22 cellular contexts compared by ENCODE assay signal in the genomic region with DNA sequence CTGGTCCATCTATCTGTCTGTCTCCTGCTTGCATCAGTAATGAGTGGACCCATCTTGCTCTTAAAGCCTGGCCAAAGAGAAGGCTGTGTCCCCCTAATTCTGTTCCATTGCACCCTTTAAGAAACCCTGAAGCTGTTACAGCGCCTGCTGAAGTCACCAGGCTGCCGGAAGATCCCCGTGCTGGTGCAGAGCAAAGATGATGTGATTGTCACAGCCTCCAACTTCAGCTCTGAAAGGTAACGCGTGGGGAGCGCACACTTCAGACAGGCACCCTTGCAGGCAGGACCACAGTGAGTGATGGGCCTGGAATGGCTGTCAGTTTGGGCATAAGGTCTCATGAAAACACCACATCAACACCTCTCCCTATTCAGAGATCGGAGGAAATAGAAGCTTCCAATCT. TPM values are rescaled to one million over a fixed set of nuclear protein-coding genes. Genes with fewer than 3 reads are reported as not detected.
A peak's percentile ranks its signal among the peaks of the same experiment; 100 is the strongest.
DNase-seq lines count a peak whose midpoint lies in the region; ATAC-seq and TF ChIP-seq lines count a peak whose summit lies in the region.
"Had no signal": no experiment of that assay in that cellular context is flagged by ENCODE, and none has a peak within 500 bp of the region (broad histone marks: within the 10 kb centered on the region; RNA-seq: fewer than 3 reads in every experiment).

No MANE protein-coding gene starts in this region.

- H3K4me2 ChIP-seq in neural progenitor cell = no peak overlapping the region
- H3K4me2 ChIP-seq: BLaER1, KMS-11 had no signal

- TF ChIP-seq CTCF in CD14-positive monocyte (IDR thresholded peaks at IDR 0.05) (no peak), dorsolateral prefrontal cortex (IDR thresholded peaks at IDR 0.05 in 54 of 56, conservative IDR thresholded peaks at IDR 0.05 in 2 of 56; ENCODE audit: low read depth in 1 of 56, partially characterized antibody in 56 of 56) (no peak), sigmoid colon (IDR thresholded peaks at IDR 0.05) (no peak), neural progenitor cell (IDR thresholded peaks at IDR 0.05) (no peak)

- intact Hi-C loops in activated CD4-positive, alpha-beta T cell treated with anti-CD3 and anti-CD28 coated beads for 36 hours (cut with DNase I, micrococcal nuclease) = no loop called here
- intact Hi-C loops in CD14-positive monocyte (cut with micrococcal nuclease) = no loop called here
- intact Hi-C loops in dorsolateral prefrontal cortex (cut with DNase I) = no loop called here
- intact Hi-C loops in sigmoid colon (cut with DNase I) = no loop called here

- H3K4me3 ChIP-seq in dorsolateral prefrontal cortex (no peak overlapping the region), sigmoid colon (no peak overlapping the region), neural progenitor cell (no peak overlapping the region)
- H3K4me3 ChIP-seq: BLaER1, GM23248 had no signal

- peaks cover 54% of the 10 kb centered on the region for H3K36me3 Mint-ChIP-seq in activated CD4-positive, alpha-beta T cell treated with anti-CD3 and anti-CD28 coated beads for 36 hours (ENCODE audit: low read depth)
- peaks cover 83 to 97% of the 10 kb centered on the region in 2 donors for H3K36me3 Mint-ChIP-seq in CD14-positive monocyte
- peaks cover 31% of the 10 kb centered on the region for H3K36me3 Mint-ChIP-seq in neural progenitor cell

- peak overlapping the region in 51 of 59 donors; percentile 14 to 100 (median 87) for H3K27ac ChIP-seq in dorsolateral prefrontal cortex
- H3K27ac ChIP-seq in sigmoid colon = no peak overlapping the region
- no peak overlapping the region for H3K27ac ChIP-seq in neural progenitor cell
- H3K27ac ChIP-seq: 22Rv1, BLaER1, GM23248, KMS-11 had no signal

- no peak overlapping the region for H3K9ac ChIP-seq in neural progenitor cell
- H3K9ac ChIP-seq: BLaER1, GM23248, KMS-11 had no signal

- TF ChIP-seq POLR2A in sigmoid colon (IDR thresholded peaks at IDR 0.05) = no peak

- CTCF ChIA-PET in activated CD4-positive, alpha-beta T cell treated with anti-CD3 and anti-CD28 coated beads for 36 hours (lab: Charles Lee) = interaction anchor here (0.7 to 3.9 kb wide), 10 partner anchors 8 to 86 kb away, joined by 3 to 34 read pairs (median 4); a partner anchor contains a TSS

- no peaks in the 10 kb centered on the region for H3K4me1 Mint-ChIP-seq in activated CD4-positive, alpha-beta T cell treated with anti-CD3 and anti-CD28 coated beads for 36 hours
- H3K4me1 Mint-ChIP-seq in CD14-positive monocyte = no peaks in the 10 kb centered on the region
- no peaks in the 10 kb centered on the region for H3K4me1 Mint-ChIP-seq in neural progenitor cell
- H3K4me1 Mint-ChIP-seq: H9 had no signal

- WGBS in sigmoid colon, 2 donors = 98% methylated on average over 7 of the region's 7 CpGs

- H3K4me3 Mint-ChIP-seq in activated CD4-positive, alpha-beta T cell treated with anti-CD3 and anti-CD28 coated beads for 36 hours = no peak overlapping the region
- H3K4me3 Mint-ChIP-seq in CD14-positive monocyte = no peak overlapping the region
- no peak overlapping the region for H3K4me3 Mint-ChIP-seq in neural progenitor cell
- H3K4me3 Mint-ChIP-seq: CD4-positive, alpha-beta memory T cell; H9; HFFc6 had no signal

- H3K36me3 ChIP-seq in sigmoid colon (peaks cover 52 to 91% (median 66%) of the 10 kb centered on the region in 4 donors), neural progenitor cell (no peaks in the 10 kb centered on the region)

- H3K27me3 ChIP-seq in dorsolateral prefrontal cortex = no peaks in the 10 kb centered on the region
- no peaks in the 10 kb centered on the region for H3K27me3 ChIP-seq in sigmoid colon
- no peaks in the 10 kb centered on the region for H3K27me3 ChIP-seq in neural progenitor cell
- H3K27me3 ChIP-seq: BLaER1 had no signal

- no peaks in the 10 kb centered on the region for H3K79me2 ChIP-seq in neural progenitor cell (ENCODE audit: low read depth)

- ATAC-seq in activated CD4-positive, alpha-beta T cell treated with anti-CD3 and anti-CD28 coated beads for 36 hours = no peak
- no peak for ATAC-seq in HG03378 (IDR thresholded peaks at IDR 0.05; ENCODE audit: unreplicated experiment)

- no peaks in the 10 kb centered on the region for H3F3A ChIP-seq in neural progenitor cell (ENCODE audit: low read depth)

- no peaks in the 10 kb centered on the region for H3K9me3 ChIP-seq in sigmoid colon
- no peaks in the 10 kb centered on the region for H3K9me3 ChIP-seq in neural progenitor cell (ENCODE audit: low read depth)
- H3K9me3 ChIP-seq: BLaER1 had no signal

- H3K27ac Mint-ChIP-seq in activated CD4-positive, alpha-beta T cell treated with anti-CD3 and anti-CD28 coated beads for 36 hours = peak overlapping the region; percentile 39
- H3K27ac Mint-ChIP-seq in CD14-positive monocyte (no peak overlapping the region), neural progenitor cell (no peak overlapping the region)
- H3K27ac Mint-ChIP-seq: HFFc6 had no signal

- no peak overlapping the region for H2AFZ ChIP-seq in neural progenitor cell (replicated peaks)
- H2AFZ ChIP-seq: GM23248 had no signal

- POLR2A ChIA-PET in activated CD4-positive, alpha-beta T cell treated with anti-CD3 and anti-CD28 coated beads for 36 hours (lab: Charles Lee) = interaction anchor here (0.6 to 2.7 kb wide), 3 partner anchors 11 to 20 kb away, joined by 4 to 8 read pairs (median 6); no protein-coding TSS in a partner anchor

- H4K20me1 ChIP-seq in neural progenitor cell (ENCODE audit: low read depth) = peaks cover 16% of the 10 kb centered on the region

- no peaks in the 10 kb centered on the region for H3K4me1 ChIP-seq in sigmoid colon
- no peaks in the 10 kb centered on the region for H3K4me1 ChIP-seq in neural progenitor cell

- no peaks in the 10 kb centered on the region for H3K9me3 Mint-ChIP-seq in activated CD4-positive, alpha-beta T cell treated with anti-CD3 and anti-CD28 coated beads for 36 hours (ENCODE audit: low read depth)
- H3K9me3 Mint-ChIP-seq in CD14-positive monocyte = peaks cover 0 to 2% (median 0%) of the 10 kb centered on the region in 7 donors
- H3K9me3 Mint-ChIP-seq in neural progenitor cell = no peaks in the 10 kb centered on the region
- H3K9me3 Mint-ChIP-seq: H9, HFFc6 had no signal

- DNase-seq in activated CD4-positive, alpha-beta T cell treated with anti-CD3 and anti-CD28 coated beads for 36 hours = no peak
- DNase-seq in activated CD4-positive, alpha-beta T cell treated with anti-CD3 and anti-CD28 coated beads, Interleukin-2, amount 50 U/mL, for 4 hours = no peak
- peak; percentile 0 for DNase-seq in CD14-positive monocyte (ENCODE audit: low spot score)
- DNase-seq in dorsolateral prefrontal cortex = peak in 1 of 10 donors; percentile 23
- peak; percentile 42 for DNase-seq in sigmoid colon
- DNase-seq in neural progenitor cell (ENCODE audit: low spot score) = no peak
- no peak for DNase-seq in SHP77 (lab: John Stamatoyannopoulos, UW)
- DNase-seq: DMS153, H9, NCI-H1092 treated with DMSO at 0.1 percent for 48 hours, NCI-H146, NCI-H2029, NCI-H2227 treated with DMSO at 0.1 percent for 48 hours, NCI-H510A, NCI-H748 treated with DMSO at 0.1 percent for 48 hours had no signal

- H3K27me3 Mint-ChIP-seq in activated CD4-positive, alpha-beta T cell treated with anti-CD3 and anti-CD28 coated beads for 36 hours = no peaks in the 10 kb centered on the region
- H3K27me3 Mint-ChIP-seq in CD14-positive monocyte (ENCODE audit: low read depth in 3 of 3) (peaks cover 0 to 1% (median 0%) of the 10 kb centered on the region in 3 donors), neural progenitor cell (ENCODE audit: insufficient read depth, low read depth) (no peaks in the 10 kb centered on the region)
- H3K27me3 Mint-ChIP-seq: CD4-positive, alpha-beta memory T cell had no signal

- no peak for TF ChIP-seq EP300 in sigmoid colon (IDR thresholded peaks at IDR 0.05)

RNA-seq across cellular contexts. Expression of a gene that starts 18.4 kb away (rescaled TPM):
- 10 to 100 TPM; 88.6 to 92.8 TPM for total RNA-seq in activated CD4-positive, alpha-beta T cell treated with anti-CD3 and anti-CD28 coated beads for 36 hours
- polyA plus RNA-seq in CD14-positive monocyte = 10 to 100 TPM in 1 of 2 donors, 1 to 10 TPM in 1; 6.7 to 12.7 TPM
- 10 to 100 TPM; 30.5 to 76.8 (median 48.2) TPM for total RNA-seq in dorsolateral prefrontal cortex
- total RNA-seq in sigmoid colon = 10 to 100 TPM; 23.5 to 46.2 (median 31.0) TPM
- polyA plus RNA-seq in sigmoid colon = 10 to 100 TPM; 15.0 to 59.1 (median 21.0) TPM
- total RNA-seq in neural progenitor cell (ENCODE audit: low replicate concordance) = 40.8 and 91.9 TPM in 2 replicates

RNA-seq across cellular contexts. Expression of a gene that starts 23.4 kb away (rescaled TPM):
- 10 to 100 TPM; 68.0 to 77.7 TPM for total RNA-seq in activated CD4-positive, alpha-beta T cell treated with anti-CD3 and anti-CD28 coated beads for 36 hours
- 1 to 10 TPM; 7.1 to 7.2 TPM for polyA plus RNA-seq in CD14-positive monocyte
- total RNA-seq in dorsolateral prefrontal cortex = 10 to 100 TPM; 41.2 to 87.6 (median 55.2) TPM
- total RNA-seq in sigmoid colon = 10 to 100 TPM; 34.9 to 46.0 (median 36.8) TPM
- polyA plus RNA-seq in sigmoid colon = 10 to 100 TPM; 57.6 to 94.6 (median 74.5) TPM
- 32.4 and 39.2 TPM in 2 replicates for total RNA-seq in neural progenitor cell (ENCODE audit: low replicate concordance)

RNA-seq across cellular contexts. Expression of a gene that starts 31.6 kb away (rescaled TPM):
- 100 to 1,000 TPM in 1 of 2 experiments, 10 to 100 TPM in 1; 87.2 to 102 TPM for total RNA-seq in activated CD4-positive, alpha-beta T cell treated with anti-CD3 and anti-CD28 coated beads for 36 hours
- 10 to 100 TPM; 95.8 to 97.8 TPM for polyA plus RNA-seq in CD14-positive monocyte
- 100 to 1,000 TPM; 122 to 627 (median 268) TPM for total RNA-seq in dorsolateral prefrontal cortex
- 100 to 1,000 TPM; 255 to 319 (median 281) TPM for total RNA-seq in sigmoid colon
- 100 to 1,000 TPM in 1 of 3 donors, 10 to 100 TPM in 1, 1 to 10 TPM in 1; 9.2 to 132 (median 19.2) TPM for polyA plus RNA-seq in sigmoid colon
- 16.2 and 33.5 TPM in 2 replicates for total RNA-seq in neural progenitor cell (ENCODE audit: low replicate concordance)

RNA-seq across cellular contexts. Expression of a gene that starts 42.4 kb away (rescaled TPM):
- 100 to 1,000 TPM; 146 to 155 TPM for total RNA-seq in activated CD4-positive, alpha-beta T cell treated with anti-CD3 and anti-CD28 coated beads for 36 hours
- polyA plus RNA-seq in CD14-positive monocyte (10 to 100 TPM; 58.0 to 71.4 TPM), sigmoid colon (10 to 100 TPM; 56.9 to 65.2 (median 64.3) TPM)
- total RNA-seq in dorsolateral prefrontal cortex (10 to 100 TPM; 26.7 to 64.2 (median 47.2) TPM), sigmoid colon (10 to 100 TPM; 37.7 to 50.2 (median 40.5) TPM), neural progenitor cell (ENCODE audit: low replicate concordance) (63.6 and 134 TPM in 2 replicates)

Comparison
In these comparisons a context has a peak if more than half of its experiments do, and no peak if none do; other contexts are left out.
1. DNase-seq: peak in CD14-positive monocyte (single experiment) and sigmoid colon (single experiment); none in activated CD4-positive, alpha-beta T cell treated with anti-CD3 and anti-CD28 coated beads for 36 hours (single experiment), activated CD4-positive, alpha-beta T cell treated with anti-CD3 and anti-CD28 coated beads, Interleukin-2, amount 50 U/mL, for 4 hours (0 of 2), neural progenitor cell (single experiment) and SHP77 (0 of 2).
2. H3K27ac ChIP-seq: peak in dorsolateral prefrontal cortex (51 of 59); none in sigmoid colon (0 of 4) and neural progenitor cell (single experiment).